ENCODE assay signal across 9 cellular contexts in genomic region chr4:3387943-3388348, GRCh38. TPM values are rescaled to one million over a fixed set of nuclear protein-coding genes. Genes with fewer than 3 reads are reported as not detected.
DNase-seq lines count a peak whose midpoint lies in the region; ATAC-seq, FAIRE-seq and TF ChIP-seq lines count a peak whose summit lies in the region.
"Had no signal": no experiment of that assay in that cellular context is flagged by ENCODE, and none has a peak within 500 bp of the region (broad histone marks: within the 10 kb centered on the region; RNA-seq: fewer than 3 reads in every experiment).

No MANE protein-coding gene starts in this region.

- peak overlapping the region; percentile 61 for H2AFZ ChIP-seq in astrocyte (ENCODE audit: low read depth, low read length)

- H3K4me1 Mint-ChIP-seq in astrocyte (ENCODE audit: low read depth, unreplicated experiment), result peaks cover 45% of the 10 kb centered on the region
- peaks cover 46% of the 10 kb centered on the region for H3K4me1 Mint-ChIP-seq in stimulated activated memory B cell treated with anti-CD40 and anti-IgM and Interleukin-4, amounts not matched to agents 10 μg/mL and 1 μg/mL and 100 μg/mL, for 72 hours

- no peaks in the 10 kb centered on the region for H3K27me3 ChIP-seq in astrocyte (ENCODE audit: insufficient read depth, low read length)

- peak overlapping the region; percentile 32 for H3K4me3 ChIP-seq in astrocyte (ENCODE audit: insufficient read depth, low read depth, low read length)

- H4K20me1 ChIP-seq in astrocyte (ENCODE audit: insufficient read depth, low read length), result no peaks in the 10 kb centered on the region

- H3K9me3 ChIP-seq in astrocyte (ENCODE audit: insufficient read depth, low read depth, low read length), result no peaks in the 10 kb centered on the region

- FAIRE-seq in astrocyte (lab: Jason Lieb, UNC), result no peak

- ATAC-seq in HG03432 (IDR thresholded peaks at IDR 0.05; ENCODE audit: unreplicated experiment), result peak; percentile 46
- ATAC-seq in stimulated activated memory B cell treated with anti-CD40 and anti-IgM and Interleukin-4, amounts not matched to agents 10 μg/mL and 1 μg/mL and 100 μg/mL, for 72 hours, result peak; percentile 61

- DNase-seq in DMS79 treated with DMSO at 0.1 percent for 48 hours (lab: John Stamatoyannopoulos, UW) (peak; percentile 1), DMS79 (lab: John Stamatoyannopoulos, UW) (no peak), astrocyte (ENCODE audit: low read depth) (peak; percentile 30), islet precursor cell (peak; percentile 75), NCI-H1436 (lab: John Stamatoyannopoulos, UW) (no peak)
- no peak for DNase-seq in activated CD4-positive, CD25-positive, alpha-beta regulatory T cell (lab: John Stamatoyannopoulos, UW)

- H3K36me3 ChIP-seq in astrocyte (ENCODE audit: insufficient read depth, low read length), result no peaks in the 10 kb centered on the region

- peaks cover 43% of the 10 kb centered on the region for H3K4me1 ChIP-seq in astrocyte (ENCODE audit: insufficient read depth, low read length)

- no peaks in the 10 kb centered on the region for H3K27me3 Mint-ChIP-seq in astrocyte (ENCODE audit: low read depth, unreplicated experiment)
- H3K27me3 Mint-ChIP-seq in stimulated activated memory B cell treated with anti-CD40 and anti-IgM and Interleukin-4, amounts not matched to agents 10 μg/mL and 1 μg/mL and 100 μg/mL, for 72 hours, result peaks cover 21% of the 10 kb centered on the region

- H3K4me2 ChIP-seq in astrocyte (ENCODE audit: low read length), result peak overlapping the region; percentile 92

- H3K27ac Mint-ChIP-seq in astrocyte (ENCODE audit: unreplicated experiment), result peak overlapping the region; percentile 26
- H3K27ac Mint-ChIP-seq in stimulated activated memory B cell treated with anti-CD40 and anti-IgM and Interleukin-4, amounts not matched to agents 10 μg/mL and 1 μg/mL and 100 μg/mL, for 72 hours, result peak overlapping the region; percentile 94

- H3K4me3 Mint-ChIP-seq in astrocyte (ENCODE audit: unreplicated experiment), result peak overlapping the region; percentile 72
- peak overlapping the region; percentile 83 for H3K4me3 Mint-ChIP-seq in stimulated activated memory B cell treated with anti-CD40 and anti-IgM and Interleukin-4, amounts not matched to agents 10 μg/mL and 1 μg/mL and 100 μg/mL, for 72 hours

- peaks cover 14% of the 10 kb centered on the region for H3K79me2 ChIP-seq in astrocyte (ENCODE audit: insufficient read depth, low read length)

- H3K9me3 Mint-ChIP-seq in astrocyte (ENCODE audit: unreplicated experiment), result no peaks in the 10 kb centered on the region
- no peaks in the 10 kb centered on the region for H3K9me3 Mint-ChIP-seq in stimulated activated memory B cell treated with anti-CD40 and anti-IgM and Interleukin-4, amounts not matched to agents 10 μg/mL and 1 μg/mL and 100 μg/mL, for 72 hours

- peaks cover 3% of the 10 kb centered on the region for H3K36me3 Mint-ChIP-seq in astrocyte (ENCODE audit: low read depth, unreplicated experiment)
- H3K36me3 Mint-ChIP-seq in stimulated activated memory B cell treated with anti-CD40 and anti-IgM and Interleukin-4, amounts not matched to agents 10 μg/mL and 1 μg/mL and 100 μg/mL, for 72 hours, result no peaks in the 10 kb centered on the region

- TF ChIP-seq CTCF in astrocyte (IDR thresholded peaks at IDR 0.05; ENCODE audit: insufficient read depth, low read depth, low read length), result no peak

- peak overlapping the region; percentile 86 for H3K9ac ChIP-seq in astrocyte (ENCODE audit: low read length)

- H3K27ac ChIP-seq in astrocyte (ENCODE audit: low read depth, low read length), result peak overlapping the region; percentile 94
- H3K27ac ChIP-seq: 22Rv1 had no signal

RNA-seq across cellular contexts. Expression of gene HGFAC, which starts 53.8 kb away (rescaled TPM):
- 0.38 and 0.52 TPM in 2 replicates for total RNA-seq in astrocyte

Comparison
In these comparisons a context has a peak if more than half of its experiments do, and no peak if none do; other contexts are left out.
1. DNase-seq: peak in DMS79 treated with DMSO at 0.1 percent for 48 hours (single experiment), astrocyte (single experiment) and islet precursor cell (single experiment); none in DMS79 (single experiment), activated CD4-positive, CD25-positive, alpha-beta regulatory T cell (0 of 4) and NCI-H1436 (single experiment).